8 cellular contexts compared by ENCODE assay signal in the genomic region with DNA sequence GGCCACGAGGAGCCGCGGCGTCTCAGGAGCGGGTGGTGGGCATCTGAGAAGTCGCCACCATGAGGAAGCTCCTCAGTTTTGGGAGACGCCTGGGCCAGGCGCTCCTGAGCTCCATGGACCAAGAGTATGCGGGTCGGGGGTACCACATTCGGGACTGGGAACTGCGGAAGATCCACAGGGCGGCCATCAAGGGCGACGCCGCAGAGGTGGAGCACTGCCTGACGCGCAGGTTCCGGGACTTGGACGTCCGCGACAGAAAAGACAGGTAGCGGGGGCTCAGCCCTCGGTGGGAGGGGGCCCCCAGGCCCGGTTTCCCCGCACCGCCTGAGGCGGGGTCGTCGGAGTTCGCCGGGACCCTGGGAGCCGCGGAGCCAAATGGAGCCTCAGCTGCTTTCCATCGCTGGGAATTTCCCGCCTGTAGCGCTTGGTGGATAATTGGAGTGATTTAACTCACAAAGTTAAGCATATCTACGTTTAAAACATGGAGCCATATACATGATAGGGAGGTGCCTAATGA. TPM values are rescaled to one million over a fixed set of nuclear protein-coding genes. Genes with fewer than 3 reads are reported as not detected.
DNase-seq lines count a peak whose midpoint lies in the region; ATAC-seq and TF ChIP-seq lines count a peak whose summit lies in the region.

No MANE protein-coding gene starts in this region.

- H3K4me1 Mint-ChIP-seq in activated CD4-positive, alpha-beta T cell treated with anti-CD3 and anti-CD28 coated beads, Interleukin-2, amount 10 ng/mL, durations not matched to agents 7 days and 5 days, result peaks cover 9% of the 10 kb centered on the region
- peaks cover 13% of the 10 kb centered on the region for H3K4me1 Mint-ChIP-seq in WTC11

- H3K4me3 Mint-ChIP-seq in activated CD4-positive, alpha-beta T cell treated with anti-CD3 and anti-CD28 coated beads, Interleukin-2, amount 10 ng/mL, durations not matched to agents 7 days and 5 days, result peak overlapping the region; percentile 82
- H3K4me3 Mint-ChIP-seq in WTC11, result peak overlapping the region; percentile 91

- H3K9me3 Mint-ChIP-seq in activated CD4-positive, alpha-beta T cell treated with anti-CD3 and anti-CD28 coated beads, Interleukin-2, amount 10 ng/mL, durations not matched to agents 7 days and 5 days, result no peaks in the 10 kb centered on the region
- no peaks in the 10 kb centered on the region for H3K9me3 Mint-ChIP-seq in WTC11

- H3K27me3 ChIP-seq in gastrocnemius medialis, result peaks cover 0 to 47% (median 34%) of the 10 kb centered on the region in 3 donors

- H3K4me3 ChIP-seq in fibroblast of pulmonary artery (replicated peaks; ENCODE audit: low read depth, low read length) (peak overlapping the region; percentile 42), gastrocnemius medialis (peak overlapping the region; percentile 42 to 63 (median 52))

- no peak for TF ChIP-seq POLR2A in gastrocnemius medialis (IDR thresholded peaks at IDR 0.05)

- CTCF ChIA-PET in activated CD4-positive, alpha-beta T cell treated with anti-CD3 and anti-CD28 coated beads, Interleukin-2, amount 10 ng/mL, durations not matched to agents 7 days and 5 days (lab: Charles Lee), result interaction anchor here (1.1 to 2.0 kb wide), 4 partner anchors 58 to 210 kb away, joined by 3 to 5 read pairs (median 4); no protein-coding TSS in a partner anchor
- CTCF ChIA-PET in WTC11 (lab: Charles Lee), result interaction anchor here (0.6 to 2.7 kb wide), 10 partner anchors 14 to 234 kb away, joined by 3 to 19 read pairs (median 5); a partner anchor contains a TSS

- no peaks in the 10 kb centered on the region for H3K36me3 ChIP-seq in gastrocnemius medialis

- in situ Hi-C loops in gastrocnemius medialis (cut with MboI; ENCODE audit: low sequenced_read_pairs in 4 of 4), result no loop called here

- TF ChIP-seq CTCF in WTC11 (IDR thresholded peaks at IDR 0.05) (no peak), fibroblast of pulmonary artery (IDR thresholded peaks at IDR 0.05; ENCODE audit: low read length, missing control alignments) (no peak), gastrocnemius medialis (IDR thresholded peaks at IDR 0.05 in 4 of 5, conservative IDR thresholded peaks at IDR 0.05 in 1 of 5) (no peak)

- peak overlapping the region in 1 of 4 donors; percentile 47 for H3K27ac ChIP-seq in gastrocnemius medialis

- H3K36me3 Mint-ChIP-seq in activated CD4-positive, alpha-beta T cell treated with anti-CD3 and anti-CD28 coated beads, Interleukin-2, amount 10 ng/mL, durations not matched to agents 7 days and 5 days (ENCODE audit: low read depth), result peaks cover 1% of the 10 kb centered on the region
- H3K36me3 Mint-ChIP-seq in WTC11, result no peaks in the 10 kb centered on the region

- ATAC-seq in WTC11, result peak; percentile 72
- peak in 1 of 2 donors; percentile 21 for ATAC-seq in gastrocnemius medialis
- no peak for ATAC-seq in GM21737 (IDR thresholded peaks at IDR 0.05; ENCODE audit: unreplicated experiment)
- no peak for ATAC-seq in HG03378 (IDR thresholded peaks at IDR 0.05; ENCODE audit: unreplicated experiment)
- ATAC-seq in HG03439 (IDR thresholded peaks at IDR 0.05; ENCODE audit: unreplicated experiment), result no peak

- peak; percentile 12 for DNase-seq in activated CD4-positive, alpha-beta T cell treated with anti-CD3 and anti-CD28 coated beads, Interleukin-2, amount 10 ng/mL, durations not matched to agents 7 days and 5 days
- no peak for DNase-seq in activated CD4-positive, alpha-beta T cell treated with anti-CD3 and anti-CD28 coated beads, Interleukin-2, amount 50 U/mL, for 1 hour
- DNase-seq in WTC11 (ENCODE audit: low spot score) (peak; percentile 38), fibroblast of pulmonary artery (ENCODE audit: low read depth) (no peak), gastrocnemius medialis (no peak)

- peaks cover 0 to 9% of the 10 kb centered on the region in 2 donors for H3K4me1 ChIP-seq in gastrocnemius medialis

- peak overlapping the region; percentile 78 for H3K27ac Mint-ChIP-seq in activated CD4-positive, alpha-beta T cell treated with anti-CD3 and anti-CD28 coated beads, Interleukin-2, amount 10 ng/mL, durations not matched to agents 7 days and 5 days
- no peak overlapping the region for H3K27ac Mint-ChIP-seq in WTC11

- H3K27me3 Mint-ChIP-seq in activated CD4-positive, alpha-beta T cell treated with anti-CD3 and anti-CD28 coated beads, Interleukin-2, amount 10 ng/mL, durations not matched to agents 7 days and 5 days, result peaks cover 57% of the 10 kb centered on the region
- peaks cover 21% of the 10 kb centered on the region for H3K27me3 Mint-ChIP-seq in WTC11 (ENCODE audit: low read depth)

- POLR2A ChIA-PET in activated CD4-positive, alpha-beta T cell treated with anti-CD3 and anti-CD28 coated beads, Interleukin-2, amount 10 ng/mL, durations not matched to agents 7 days and 5 days (lab: Charles Lee), result interaction anchor here (0.7 kb wide), 1 partner anchor 50 kb away, joined by 3 read pairs; no protein-coding TSS in a partner anchor
- POLR2A ChIA-PET in WTC11 (lab: Charles Lee), result interaction anchor here (0.8 to 1.0 kb wide), 4 partner anchors 14 to 100 kb away, joined by 3 to 5 read pairs (median 3); a partner anchor contains a TSS

- intact Hi-C loops in gastrocnemius medialis (cut with DNase I; ENCODE audit: low total_unique reads), result no loop called here

- H3K9me3 ChIP-seq in gastrocnemius medialis, result no peaks in the 10 kb centered on the region

TF ChIP-seq in WTC11, 78 proteins besides CTCF, POLR2A, EP300 and RAD21:
- TF ChIP-seq, protein P1, sequence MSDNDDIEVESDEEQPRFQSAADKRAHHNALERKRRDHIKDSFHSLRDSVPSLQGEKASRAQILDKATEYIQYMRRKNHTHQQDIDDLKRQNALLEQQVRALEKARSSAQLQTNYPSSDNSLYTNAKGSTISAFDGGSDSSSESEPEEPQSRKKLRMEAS (CRISPR knock-in tag; IDR thresholded peaks at IDR 0.05), result 0 out of 2 replicates have a peak, but pooled peaks have one; percentile 14
- TF ChIP-seq IRF2 (CRISPR knock-in tag; IDR thresholded peaks at IDR 0.05; ENCODE audit: borderline replicate concordance, low read depth), result no peak
TF ChIP-seq in WTC11: peak in this region for 1.

RNA-seq across cellular contexts. Expression of a gene that starts 0.4 kb away (rescaled TPM):
- under 1 TPM; 0.46 to 0.97 TPM for total RNA-seq in activated CD4-positive, alpha-beta T cell treated with anti-CD3 and anti-CD28 coated beads, Interleukin-2, amount 10 ng/mL, durations not matched to agents 7 days and 5 days
- total RNA-seq in WTC11 (2021) (11.0 to 16.4 TPM (median 13.6 TPM) in 3 replicates), gastrocnemius medialis (1 to 10 TPM in 1 of 4 donors, under 1 TPM in 1, not detected in 2; 0.22 to 3.9 TPM)

RNA-seq across cellular contexts. Expression of a gene that starts 50.8 kb away (rescaled TPM):
- total RNA-seq in activated CD4-positive, alpha-beta T cell treated with anti-CD3 and anti-CD28 coated beads, Interleukin-2, amount 10 ng/mL, durations not matched to agents 7 days and 5 days, result 10 to 100 TPM; 36.2 to 37.7 TPM
- 38.6 to 48.5 TPM (median 42.2 TPM) in 3 replicates for total RNA-seq in WTC11 (2021)
- total RNA-seq in gastrocnemius medialis, result 10 to 100 TPM; 18.1 to 36.3 (median 29.1) TPM

Comparison
In these comparisons a context has a peak if more than half of its experiments do, and no peak if none do; other contexts are left out.
1. DNase-seq: peak in activated CD4-positive, alpha-beta T cell treated with anti-CD3 and anti-CD28 coated beads, Interleukin-2, amount 10 ng/mL, durations not matched to agents 7 days and 5 days (single experiment) and WTC11 (single experiment); none in activated CD4-positive, alpha-beta T cell treated with anti-CD3 and anti-CD28 coated beads, Interleukin-2, amount 50 U/mL, for 1 hour (single experiment), fibroblast of pulmonary artery (single experiment) and gastrocnemius medialis (0 of 2).